10 cellular contexts compared by ENCODE assay signal in the genomic region with DNA sequence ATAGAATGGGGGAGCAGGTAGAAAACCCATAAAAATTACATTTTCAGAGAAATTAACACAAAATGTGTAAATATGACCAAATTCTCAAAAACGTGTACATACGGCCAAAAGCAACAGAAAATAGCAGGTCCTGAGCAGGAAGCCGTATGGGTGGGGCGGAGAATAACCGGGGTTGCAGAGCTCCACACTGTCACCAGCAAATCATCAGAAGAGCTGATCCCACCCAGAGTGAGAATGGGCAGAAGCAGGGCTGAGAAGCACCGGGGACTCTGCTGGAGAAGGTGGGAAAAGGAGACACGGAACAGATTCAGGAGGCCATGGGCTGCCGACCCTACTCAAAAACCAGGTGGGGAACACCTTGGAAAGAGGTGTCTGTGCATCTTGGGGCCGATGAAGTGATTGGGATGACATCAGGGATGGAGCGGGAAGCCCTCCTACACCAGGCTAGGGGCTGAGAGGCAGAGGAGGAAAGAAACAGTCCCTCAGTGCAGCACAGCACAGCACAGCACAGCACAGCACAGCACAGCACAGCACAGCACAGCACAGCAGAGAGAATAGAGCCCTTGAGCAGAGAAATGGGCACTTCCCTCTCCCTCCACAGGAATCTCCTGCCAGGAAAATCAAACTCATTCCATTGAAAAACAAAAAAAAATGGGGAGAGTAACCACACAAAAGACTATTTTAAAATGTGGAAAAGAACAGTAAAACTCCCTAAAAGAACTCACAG. TPM values are rescaled to one million over a fixed set of nuclear protein-coding genes. Genes with fewer than 3 reads are reported as not detected.
DNase-seq lines count a peak whose midpoint lies in the region; ATAC-seq lines count a peak whose summit lies in the region.
"Had no signal": no experiment of that assay in that cellular context is flagged by ENCODE, and none has a peak within 500 bp of the region (broad histone marks: within the 10 kb centered on the region; RNA-seq: fewer than 3 reads in every experiment).

No MANE protein-coding gene starts in this region.

- CTCF ChIA-PET in activated CD4-positive, alpha-beta T cell treated with anti-CD3 and anti-CD28 coated beads, Interleukin-2, amount 10 ng/mL, durations not matched to agents 7 days and 5 days (lab: Charles Lee): interaction anchor here (0.8 kb wide), 1 partner anchor 211 kb away, joined by 3 read pairs; no protein-coding TSS in a partner anchor

- H3K4me1 ChIP-seq in skeletal muscle tissue (ENCODE audit: control insufficient read depth in 3 of 3, insufficient read depth in 3 of 3, low read length in 3 of 3): peaks cover 7 to 15% (median 12%) of the 10 kb centered on the region in 3 donors

- no peaks in the 10 kb centered on the region for H3K36me3 ChIP-seq in skeletal muscle tissue (ENCODE audit: control insufficient read depth in 3 of 3, insufficient read depth in 3 of 3, low read length in 3 of 3)
- H3K36me3 ChIP-seq: adrenal gland had no signal

- H3K4me1 Mint-ChIP-seq in activated CD4-positive, alpha-beta T cell treated with anti-CD3 and anti-CD28 coated beads, Interleukin-2, amount 10 ng/mL, durations not matched to agents 7 days and 5 days: peaks cover 24% of the 10 kb centered on the region
- peaks cover 26% of the 10 kb centered on the region for H3K4me1 Mint-ChIP-seq in activated naive CD8-positive, alpha-beta T cell treated with anti-CD3 and anti-CD28 coated beads, Interleukin-2, amount 50 U/mL, for 24 hours

- POLR2A ChIA-PET in activated CD4-positive, alpha-beta T cell treated with anti-CD3 and anti-CD28 coated beads, Interleukin-2, amount 10 ng/mL, durations not matched to agents 7 days and 5 days (lab: Charles Lee): no interaction called here

- H3K36me3 Mint-ChIP-seq in activated CD4-positive, alpha-beta T cell treated with anti-CD3 and anti-CD28 coated beads, Interleukin-2, amount 10 ng/mL, durations not matched to agents 7 days and 5 days (ENCODE audit: low read depth): peaks cover 19% of the 10 kb centered on the region
- peaks cover 28% of the 10 kb centered on the region for H3K36me3 Mint-ChIP-seq in activated naive CD8-positive, alpha-beta T cell treated with anti-CD3 and anti-CD28 coated beads, Interleukin-2, amount 50 U/mL, for 24 hours (ENCODE audit: low read depth)

- H3K9me3 ChIP-seq in skeletal muscle tissue (ENCODE audit: control insufficient read depth in 3 of 3, low read length in 3 of 3): no peaks in the 10 kb centered on the region
- H3K9me3 ChIP-seq: adrenal gland had no signal

- H3K27me3 ChIP-seq in skeletal muscle tissue (ENCODE audit: control insufficient read depth in 3 of 3, insufficient read depth in 3 of 3, low read length in 3 of 3): no peaks in the 10 kb centered on the region
- H3K27me3 ChIP-seq: adrenal gland had no signal

- H3K4me3 ChIP-seq in skeletal muscle tissue (ENCODE audit: low read length in 3 of 3): no peak overlapping the region
- H3K4me3 ChIP-seq: adrenal gland had no signal

- H3K9ac ChIP-seq in skeletal muscle tissue (ENCODE audit: low read depth in 1 of 3, low read length in 3 of 3): peak overlapping the region in 1 of 3 donors; percentile 9

- DNase-seq in NCI-H1092 treated with DMSO at 0.1 percent for 48 hours (lab: John Stamatoyannopoulos, UW): no peak
- DNase-seq in EL: no peak
- no peak for DNase-seq in activated CD4-positive, alpha-beta T cell treated with anti-CD3 and anti-CD28 coated beads, Interleukin-2, amount 10 ng/mL, durations not matched to agents 7 days and 5 days
- DNase-seq in activated naive CD8-positive, alpha-beta T cell treated with anti-CD3 and anti-CD28 coated beads, Interleukin-2, amount 50 U/mL, for 24 hours: no peak
- DNase-seq: SIG-M5 had no signal

- H3K27ac Mint-ChIP-seq in activated CD4-positive, alpha-beta T cell treated with anti-CD3 and anti-CD28 coated beads, Interleukin-2, amount 10 ng/mL, durations not matched to agents 7 days and 5 days: no peak overlapping the region
- H3K27ac Mint-ChIP-seq in activated naive CD8-positive, alpha-beta T cell treated with anti-CD3 and anti-CD28 coated beads, Interleukin-2, amount 50 U/mL, for 24 hours: no peak overlapping the region

- no peaks in the 10 kb centered on the region for H3K27me3 Mint-ChIP-seq in activated CD4-positive, alpha-beta T cell treated with anti-CD3 and anti-CD28 coated beads, Interleukin-2, amount 10 ng/mL, durations not matched to agents 7 days and 5 days
- H3K27me3 Mint-ChIP-seq in activated naive CD8-positive, alpha-beta T cell treated with anti-CD3 and anti-CD28 coated beads, Interleukin-2, amount 50 U/mL, for 24 hours: no peaks in the 10 kb centered on the region

- ATAC-seq in GM18907 (IDR thresholded peaks at IDR 0.05; ENCODE audit: unreplicated experiment) (peak; percentile 46), HG02981 (IDR thresholded peaks at IDR 0.05; ENCODE audit: unreplicated experiment) (peak; percentile 38)
- ATAC-seq in activated naive CD8-positive, alpha-beta T cell treated with anti-CD3 and anti-CD28 coated beads, Interleukin-2, amount 50 U/mL, for 24 hours: no peak

- peaks cover 9% of the 10 kb centered on the region for H3K9me3 Mint-ChIP-seq in activated CD4-positive, alpha-beta T cell treated with anti-CD3 and anti-CD28 coated beads, Interleukin-2, amount 10 ng/mL, durations not matched to agents 7 days and 5 days
- peaks cover 5% of the 10 kb centered on the region for H3K9me3 Mint-ChIP-seq in activated naive CD8-positive, alpha-beta T cell treated with anti-CD3 and anti-CD28 coated beads, Interleukin-2, amount 50 U/mL, for 24 hours

- no peak overlapping the region for H3K4me3 Mint-ChIP-seq in activated CD4-positive, alpha-beta T cell treated with anti-CD3 and anti-CD28 coated beads, Interleukin-2, amount 10 ng/mL, durations not matched to agents 7 days and 5 days
- H3K4me3 Mint-ChIP-seq in activated naive CD8-positive, alpha-beta T cell treated with anti-CD3 and anti-CD28 coated beads, Interleukin-2, amount 50 U/mL, for 24 hours: no peak overlapping the region

- H3K27ac ChIP-seq in cingulate gyrus (ENCODE audit: low read depth, low read length): peak overlapping the region; percentile 16
- peak overlapping the region; percentile 60 for H3K27ac ChIP-seq in skeletal muscle tissue (ENCODE audit: low read depth, low read length)

RNA-seq across cellular contexts. Expression of gene STX7, which starts 22.3 kb away (rescaled TPM):
- 10.4 TPM for total RNA-seq in skeletal muscle tissue
- total RNA-seq in activated CD4-positive, alpha-beta T cell treated with anti-CD3 and anti-CD28 coated beads, Interleukin-2, amount 10 ng/mL, durations not matched to agents 7 days and 5 days: 10 to 100 TPM; 20.2 to 24.3 TPM

RNA-seq across cellular contexts. Expression of gene TAAR9, which starts 47.4 kb away (rescaled TPM):
- not detected for total RNA-seq in skeletal muscle tissue
- total RNA-seq in activated CD4-positive, alpha-beta T cell treated with anti-CD3 and anti-CD28 coated beads, Interleukin-2, amount 10 ng/mL, durations not matched to agents 7 days and 5 days: not detected
- total RNA-seq: adrenal gland had no signal
